ENCODE assay signal across 1 cellular context in the genomic region with DNA sequence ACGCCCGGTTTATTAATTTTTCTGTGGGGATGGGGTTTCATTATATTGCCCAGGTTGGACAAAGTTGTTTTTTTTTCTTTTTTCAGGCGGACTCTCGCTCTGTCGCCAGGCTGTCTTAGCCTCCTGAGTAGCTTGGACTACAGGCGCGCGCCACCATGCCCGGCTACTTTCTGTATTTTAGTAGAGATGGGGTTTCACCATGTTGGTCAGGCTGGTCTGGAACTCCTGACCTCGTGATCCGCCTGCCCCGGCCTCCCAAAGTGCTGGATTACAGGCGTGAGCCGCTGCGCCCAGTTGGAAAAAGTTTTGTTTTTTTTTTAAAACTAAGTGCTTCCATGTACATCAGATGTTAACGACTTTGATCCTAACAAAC.
TF ChIP-seq lines count a peak whose summit lies in the region.

No MANE protein-coding gene starts in this region.

TF ChIP-seq in HCT116, 20 proteins besides CTCF, POLR2A, EP300 and RAD21:
- TF ChIP-seq, protein P1, sequence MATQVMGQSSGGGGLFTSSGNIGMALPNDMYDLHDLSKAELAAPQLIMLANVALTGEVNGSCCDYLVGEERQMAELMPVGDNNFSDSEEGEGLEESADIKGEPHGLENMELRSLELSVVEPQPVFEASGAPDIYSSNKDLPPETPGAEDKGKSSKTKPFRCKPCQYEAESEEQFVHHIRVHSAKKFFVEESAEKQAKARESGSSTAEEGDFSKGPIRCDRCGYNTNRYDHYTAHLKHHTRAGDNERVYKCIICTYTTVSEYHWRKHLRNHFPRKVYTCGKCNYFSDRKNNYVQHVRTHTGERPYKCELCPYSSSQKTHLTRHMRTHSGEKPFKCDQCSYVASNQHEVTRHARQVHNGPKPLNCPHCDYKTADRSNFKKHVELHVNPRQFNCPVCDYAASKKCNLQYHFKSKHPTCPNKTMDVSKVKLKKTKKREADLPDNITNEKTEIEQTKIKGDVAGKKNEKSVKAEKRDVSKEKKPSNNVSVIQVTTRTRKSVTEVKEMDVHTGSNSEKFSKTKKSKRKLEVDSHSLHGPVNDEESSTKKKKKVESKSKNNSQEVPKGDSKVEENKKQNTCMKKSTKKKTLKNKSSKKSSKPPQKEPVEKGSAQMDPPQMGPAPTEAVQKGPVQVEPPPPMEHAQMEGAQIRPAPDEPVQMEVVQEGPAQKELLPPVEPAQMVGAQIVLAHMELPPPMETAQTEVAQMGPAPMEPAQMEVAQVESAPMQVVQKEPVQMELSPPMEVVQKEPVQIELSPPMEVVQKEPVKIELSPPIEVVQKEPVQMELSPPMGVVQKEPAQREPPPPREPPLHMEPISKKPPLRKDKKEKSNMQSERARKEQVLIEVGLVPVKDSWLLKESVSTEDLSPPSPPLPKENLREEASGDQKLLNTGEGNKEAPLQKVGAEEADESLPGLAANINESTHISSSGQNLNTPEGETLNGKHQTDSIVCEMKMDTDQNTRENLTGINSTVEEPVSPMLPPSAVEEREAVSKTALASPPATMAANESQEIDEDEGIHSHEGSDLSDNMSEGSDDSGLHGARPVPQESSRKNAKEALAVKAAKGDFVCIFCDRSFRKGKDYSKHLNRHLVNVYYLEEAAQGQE (IDR thresholded peaks at IDR 0.05; ENCODE audit: low read depth), result no peak
- TF ChIP-seq EZH2phosphoT487 (IDR thresholded peaks at IDR 0.05; ENCODE audit: borderline replicate concordance) (no peak), YY1 (IDR thresholded peaks at IDR 0.05; ENCODE audit: extremely low read depth, insufficient replicate concordance, low read depth, low read length) (no peak), SP1 (IDR thresholded peaks at IDR 0.05; ENCODE audit: low read depth) (no peak), TCF7L2 (IDR thresholded peaks at IDR 0.05; ENCODE audit: borderline replicate concordance, extremely low read depth, insufficient read depth, insufficient read length) (no peak), SRF (IDR thresholded peaks at IDR 0.05; ENCODE audit: low read depth) (no peak), CEBPB (IDR thresholded peaks at IDR 0.05; ENCODE audit: low read depth) (no peak), POLR2AphosphoS5 (IDR thresholded peaks at IDR 0.05; ENCODE audit: low read depth, low read length) (no peak), ZFX (IDR thresholded peaks at IDR 0.05) (no peak), SIN3A (IDR thresholded peaks at IDR 0.05; ENCODE audit: low read depth) (no peak), FOSL1 (IDR thresholded peaks at IDR 0.05; ENCODE audit: low read depth) (no peak), EGR1 (IDR thresholded peaks at IDR 0.05; ENCODE audit: low read depth) (no peak), JUND (IDR thresholded peaks at IDR 0.05) (no peak), ELF1 (IDR thresholded peaks at IDR 0.05; ENCODE audit: borderline replicate concordance, low read depth) (no peak), EZH2 (IDR thresholded peaks at IDR 0.05) (no peak), ZNF274 (IDR thresholded peaks at IDR 0.05; ENCODE audit: low read depth, low read length) (no peak), CBX3 (IDR thresholded peaks at IDR 0.05; ENCODE audit: low read depth) (no peak)
- TF ChIP-seq, protein P2, sequence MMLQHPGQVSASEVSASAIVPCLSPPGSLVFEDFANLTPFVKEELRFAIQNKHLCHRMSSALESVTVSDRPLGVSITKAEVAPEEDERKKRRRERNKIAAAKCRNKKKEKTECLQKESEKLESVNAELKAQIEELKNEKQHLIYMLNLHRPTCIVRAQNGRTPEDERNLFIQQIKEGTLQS (IDR thresholded peaks at IDR 0.05), result no peak
- TF ChIP-seq, protein P3, sequence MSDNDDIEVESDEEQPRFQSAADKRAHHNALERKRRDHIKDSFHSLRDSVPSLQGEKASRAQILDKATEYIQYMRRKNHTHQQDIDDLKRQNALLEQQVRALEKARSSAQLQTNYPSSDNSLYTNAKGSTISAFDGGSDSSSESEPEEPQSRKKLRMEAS (IDR thresholded peaks at IDR 0.05), result no peak
- TF ChIP-seq, protein P4, sequence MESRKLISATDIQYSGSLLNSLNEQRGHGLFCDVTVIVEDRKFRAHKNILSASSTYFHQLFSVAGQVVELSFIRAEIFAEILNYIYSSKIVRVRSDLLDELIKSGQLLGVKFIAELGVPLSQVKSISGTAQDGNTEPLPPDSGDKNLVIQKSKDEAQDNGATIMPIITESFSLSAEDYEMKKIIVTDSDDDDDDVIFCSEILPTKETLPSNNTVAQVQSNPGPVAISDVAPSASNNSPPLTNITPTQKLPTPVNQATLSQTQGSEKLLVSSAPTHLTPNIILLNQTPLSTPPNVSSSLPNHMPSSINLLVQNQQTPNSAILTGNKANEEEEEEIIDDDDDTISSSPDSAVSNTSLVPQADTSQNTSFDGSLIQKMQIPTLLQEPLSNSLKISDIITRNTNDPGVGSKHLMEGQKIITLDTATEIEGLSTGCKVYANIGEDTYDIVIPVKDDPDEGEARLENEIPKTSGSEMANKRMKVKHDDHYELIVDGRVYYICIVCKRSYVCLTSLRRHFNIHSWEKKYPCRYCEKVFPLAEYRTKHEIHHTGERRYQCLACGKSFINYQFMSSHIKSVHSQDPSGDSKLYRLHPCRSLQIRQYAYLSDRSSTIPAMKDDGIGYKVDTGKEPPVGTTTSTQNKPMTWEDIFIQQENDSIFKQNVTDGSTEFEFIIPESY (IDR thresholded peaks at IDR 0.05; ENCODE audit: extremely low read depth, insufficient replicate concordance, low read length), result no peak
